14 cellular contexts compared by ENCODE assay signal in genomic region chr16:84885024-84885910, GRCh38.
DNase-seq lines count a peak whose midpoint lies in the region; ATAC-seq lines count a peak whose summit lies in the region.
"Had no signal": no experiment of that assay in that cellular context is flagged by ENCODE, and none has a peak within 500 bp of the region (broad histone marks: within the 10 kb centered on the region; RNA-seq: fewer than 3 reads in every experiment).

No MANE protein-coding gene starts in this region.

- 56 to 61% methylated on average over 22 of the region's 22 CpGs for WGBS in aorta, 2 donors

- intact Hi-C loops in Right ventricle myocardium superior (cut with DNase I) (no loop called here), aorta (cut with DNase I) (no loop called here)

- peak; percentile 41 for ATAC-seq in Right ventricle myocardium superior (ENCODE audit: poor library complexity)
- no peak for ATAC-seq in aorta (ENCODE audit: low FRiP score)
- ATAC-seq: lower lobe of right lung had no signal

- H3K27me3 ChIP-seq in aorta (ENCODE audit: control insufficient read depth in 1 of 2, insufficient read depth in 2 of 2, low read length in 1 of 2): no peaks in the 10 kb centered on the region

- no peaks in the 10 kb centered on the region for H3K9me3 ChIP-seq in aorta (ENCODE audit: control insufficient read depth, low read length)
- H3K9me3 ChIP-seq: lower lobe of right lung had no signal

- no peak overlapping the region for H3K27ac ChIP-seq in aorta (ENCODE audit: low read depth in 1 of 2, low read length in 2 of 2)
- H3K27ac ChIP-seq: lower lobe of right lung had no signal

- H3K4me3 ChIP-seq in aorta (ENCODE audit: low read length in 2 of 2): no peak overlapping the region
- H3K4me3 ChIP-seq: lower lobe of right lung had no signal

- no peaks in the 10 kb centered on the region for H3K4me1 ChIP-seq in aorta (ENCODE audit: control insufficient read depth in 1 of 2, insufficient read depth in 2 of 2, low read length in 2 of 2)
- H3K4me1 ChIP-seq: lower lobe of right lung had no signal

- H3K36me3 ChIP-seq in aorta (ENCODE audit: control insufficient read depth in 1 of 2, insufficient read depth in 2 of 2, low read length in 1 of 2): no peaks in the 10 kb centered on the region

- DNase-seq in Ammon's horn (ENCODE audit: low spot score) (peak; percentile 83), astrocyte of the hippocampus (ENCODE audit: low read depth, low spot score) (peak; percentile 53), Right ventricle myocardium superior (peak; percentile 63), nucleus accumbens (lab: John Stamatoyannopoulos, UW) (peak in 53 of 56 donors; percentile 15 to 85 (median 47)), DMS 273 treated with DMSO at 0.1 percent for 48 hours (lab: John Stamatoyannopoulos, UW) (no peak), HK-2 (ENCODE audit: unreplicated experiment) (no peak), aorta (no peak)
- no peak for DNase-seq in stimulated activated CD4-positive, alpha-beta T cell treated with anti-CD3 and anti-CD28 coated beads, Interleukin-2, amount 100 ng/mL, for 24 hours
- DNase-seq: ACHN; activated naive CD4-positive, alpha-beta T cell treated with Interleukin-2 at 50 U/mL for 16 hours; EL; Karpas-422; lower lobe of right lung; SIG-M5 had no signal

Comparison
In these comparisons a context has a peak if more than half of its experiments do, and no peak if none do; other contexts are left out.
1. DNase-seq: peak in Ammon's horn (single experiment), astrocyte of the hippocampus (single experiment), Right ventricle myocardium superior (single experiment) and nucleus accumbens (53 of 56); none in stimulated activated CD4-positive, alpha-beta T cell treated with anti-CD3 and anti-CD28 coated beads, Interleukin-2, amount 100 ng/mL, for 24 hours (0 of 2), DMS 273 treated with DMSO at 0.1 percent for 48 hours (single experiment), HK-2 (single experiment) and aorta (0 of 2).